In genomic region chr5:148166550-148167283, GRCh38 we compare ENCODE assay signal across 34 cellular contexts. TPM values are rescaled to one million over a fixed set of nuclear protein-coding genes. Genes with fewer than 3 reads are reported as not detected.
"Had no signal": no experiment of that assay in that cellular context is flagged by ENCODE, and none has a peak within 500 bp of the region (broad histone marks: within the 10 kb centered on the region; RNA-seq: fewer than 3 reads in every experiment).

No MANE protein-coding gene starts in this region.

- H3K4me1 ChIP-seq: body of pancreas, breast epithelium had no signal

- H3K27ac ChIP-seq: body of pancreas, brain microvascular endothelial cell, breast epithelium, WERI-Rb-1 had no signal

- H3K4me3 ChIP-seq: body of pancreas, breast epithelium had no signal

- H3K27me3 ChIP-seq: body of pancreas, brain microvascular endothelial cell, breast epithelium had no signal

- ATAC-seq: activated CD4-positive, alpha-beta T cell treated with anti-CD3 and anti-CD28 coated beads for 36 hours; activated CD8-positive, alpha-beta memory T cell treated with anti-CD3 and anti-CD28 coated beads, Interleukin-2, amount 10 ng/mL, durations not matched to agents 7 days and 5 days; activated CD8-positive, alpha-beta T cell treated with anti-CD3 and anti-CD28 coated beads, Interleukin-2, amount 10 ng/mL, durations not matched to agents 7 days and 5 days; activated naive CD8-positive, alpha-beta T cell treated with anti-CD3 and anti-CD28 coated beads, Interleukin-2, amount 50 U/mL, for 24 hours; body of pancreas; WTC11 had no signal

- DNase-seq: activated CD4-positive, alpha-beta memory T cell treated with anti-CD3 and anti-CD28 coated beads, Interleukin-2, amount 10 ng/mL, durations not matched to agents 7 days and 5 days; activated CD4-positive, alpha-beta T cell treated with anti-CD3 and anti-CD28 coated beads for 1 hour; activated CD4-positive, alpha-beta T cell treated with anti-CD3 and anti-CD28 coated beads for 36 hours; activated CD4-positive, alpha-beta T cell treated with anti-CD3 and anti-CD28 coated beads for 48 hours; activated CD4-positive, alpha-beta T cell treated with anti-CD3 and anti-CD28 coated beads, Interleukin-2, amount 10 ng/mL, durations not matched to agents 7 days and 5 days; activated CD4-positive, alpha-beta T cell treated with anti-CD3 and anti-CD28 coated beads, Interleukin-2, amount 50 U/mL, for 48 hours; activated CD8-positive, alpha-beta memory T cell treated with anti-CD3 and anti-CD28 coated beads for 24 hours; activated CD8-positive, alpha-beta memory T cell treated with anti-CD3 and anti-CD28 coated beads, Interleukin-2, amount 10 ng/mL, durations not matched to agents 7 days and 5 days; activated CD8-positive, alpha-beta memory T cell treated with anti-CD3 and anti-CD28 coated beads, Interleukin-2, amount 50 U/mL, for 48 hours; activated CD8-positive, alpha-beta T cell treated with anti-CD3 and anti-CD28 coated beads, Interleukin-2, amount 10 ng/mL, durations not matched to agents 7 days and 5 days; activated effector memory CD4-positive, alpha-beta T cell treated with Interleukin-2 at 50 U/mL for 16 hours; activated gamma-delta T cell; activated naive CD4-positive, alpha-beta T cell treated with anti-CD3 and anti-CD28 coated beads, Interleukin-2, amount 10 ng/mL, durations not matched to agents 7 days and 5 days; activated naive CD4-positive, alpha-beta T cell treated with Interleukin-2 at 50 U/mL for 16 hours; activated naive CD8-positive, alpha-beta T cell treated with anti-CD3 and anti-CD28 coated beads, Interleukin-2, amount 10 ng/mL, durations not matched to agents 7 days and 5 days; activated naive CD8-positive, alpha-beta T cell treated with anti-CD3 and anti-CD28 coated beads, Interleukin-2, amount 50 U/mL, for 24 hours; activated T-cell treated with anti-CD3 and anti-CD28 coated beads, Interleukin-2, amount 50 U/mL, for 24 hours; activated T-cell treated with anti-CD3 and anti-CD28 coated beads, Interleukin-2, amount 50 U/mL, for 48 hours; amygdala; aorta; body of pancreas; brain microvascular endothelial cell; central memory CD4-positive, alpha-beta T cell; T-helper 1 cell; T-helper 2 cell; T-helper 9 cell; WERI-Rb-1 had no signal

RNA-seq across cellular contexts. Expression of gene SPINK14, which starts 1.6 kb away (rescaled TPM):
- total RNA-seq: activated CD4-positive, alpha-beta memory T cell treated with anti-CD3 and anti-CD28 coated beads, Interleukin-2, amount 10 ng/mL, durations not matched to agents 7 days and 5 days; activated CD4-positive, alpha-beta T cell treated with anti-CD3 and anti-CD28 coated beads for 36 hours; activated CD4-positive, alpha-beta T cell treated with anti-CD3 and anti-CD28 coated beads, Interleukin-2, amount 10 ng/mL, durations not matched to agents 7 days and 5 days; activated CD8-positive, alpha-beta memory T cell treated with anti-CD3 and anti-CD28 coated beads, Interleukin-2, amount 10 ng/mL, durations not matched to agents 7 days and 5 days; activated CD8-positive, alpha-beta T cell treated with anti-CD3 and anti-CD28 coated beads, Interleukin-2, amount 10 ng/mL, durations not matched to agents 7 days and 5 days; activated naive CD8-positive, alpha-beta T cell treated with anti-CD3 and anti-CD28 coated beads, Interleukin-2, amount 10 ng/mL, durations not matched to agents 7 days and 5 days; activated T-helper 2 cell treated with anti-CD3 and anti-CD28 coated beads, Interferon-gamma antibody, Interleukin-2, Interleukin-4, amounts not matched to agents 10 μg/mL and 5 μg/mL and 100 μg/mL, durations not matched to agents 14 hours and 24 hours and 36 hours; aorta; astrocyte; body of pancreas; breast epithelium; cardiac septum; cerebellum; WTC11 had no signal
- polyA plus RNA-seq: adipose tissue, aorta had no signal

RNA-seq across cellular contexts. Expression of gene SPINK6, which starts 36.1 kb away (rescaled TPM):
- total RNA-seq: activated CD4-positive, alpha-beta memory T cell treated with anti-CD3 and anti-CD28 coated beads, Interleukin-2, amount 10 ng/mL, durations not matched to agents 7 days and 5 days; activated CD4-positive, alpha-beta T cell treated with anti-CD3 and anti-CD28 coated beads for 36 hours; activated CD4-positive, alpha-beta T cell treated with anti-CD3 and anti-CD28 coated beads, Interleukin-2, amount 10 ng/mL, durations not matched to agents 7 days and 5 days; activated CD8-positive, alpha-beta memory T cell treated with anti-CD3 and anti-CD28 coated beads, Interleukin-2, amount 10 ng/mL, durations not matched to agents 7 days and 5 days; activated CD8-positive, alpha-beta T cell treated with anti-CD3 and anti-CD28 coated beads, Interleukin-2, amount 10 ng/mL, durations not matched to agents 7 days and 5 days; activated naive CD8-positive, alpha-beta T cell treated with anti-CD3 and anti-CD28 coated beads, Interleukin-2, amount 10 ng/mL, durations not matched to agents 7 days and 5 days; activated T-helper 2 cell treated with anti-CD3 and anti-CD28 coated beads, Interferon-gamma antibody, Interleukin-2, Interleukin-4, amounts not matched to agents 10 μg/mL and 5 μg/mL and 100 μg/mL, durations not matched to agents 14 hours and 24 hours and 36 hours; aorta; astrocyte; body of pancreas; breast epithelium; cardiac septum; cerebellum; WTC11 had no signal
- polyA plus RNA-seq: aorta had no signal
